In genomic region chr12:70590051-70590450, GRCh38 we compare ENCODE assay signal across 1 cellular context.
TF ChIP-seq lines count a peak whose summit lies in the region.

No MANE protein-coding gene starts in this region.

TF ChIP-seq in GM23338, 12 proteins besides CTCF, POLR2A, EP300 and RAD21 (continued from another document):
- TF ChIP-seq REST (IDR thresholded peaks at IDR 0.05; ENCODE audit: unreplicated experiment): no peak
- no peak for TF ChIP-seq EZH2 (IDR thresholded peaks at IDR 0.05; ENCODE audit: low read depth, unreplicated experiment)
- TF ChIP-seq ZNF331 (CRISPR knock-in tag; IDR thresholded peaks at IDR 0.05; ENCODE audit: low read depth): no peak
- TF ChIP-seq NANOG (IDR thresholded peaks at IDR 0.05; ENCODE audit: borderline replicate concordance): no peak
- no peak for TF ChIP-seq EZH2phosphoT487 (IDR thresholded peaks at IDR 0.05; ENCODE audit: unreplicated experiment)
TF ChIP-seq in GM23338: peak in this region for 0.
